8 cellular contexts compared by ENCODE assay signal in the genomic region with DNA sequence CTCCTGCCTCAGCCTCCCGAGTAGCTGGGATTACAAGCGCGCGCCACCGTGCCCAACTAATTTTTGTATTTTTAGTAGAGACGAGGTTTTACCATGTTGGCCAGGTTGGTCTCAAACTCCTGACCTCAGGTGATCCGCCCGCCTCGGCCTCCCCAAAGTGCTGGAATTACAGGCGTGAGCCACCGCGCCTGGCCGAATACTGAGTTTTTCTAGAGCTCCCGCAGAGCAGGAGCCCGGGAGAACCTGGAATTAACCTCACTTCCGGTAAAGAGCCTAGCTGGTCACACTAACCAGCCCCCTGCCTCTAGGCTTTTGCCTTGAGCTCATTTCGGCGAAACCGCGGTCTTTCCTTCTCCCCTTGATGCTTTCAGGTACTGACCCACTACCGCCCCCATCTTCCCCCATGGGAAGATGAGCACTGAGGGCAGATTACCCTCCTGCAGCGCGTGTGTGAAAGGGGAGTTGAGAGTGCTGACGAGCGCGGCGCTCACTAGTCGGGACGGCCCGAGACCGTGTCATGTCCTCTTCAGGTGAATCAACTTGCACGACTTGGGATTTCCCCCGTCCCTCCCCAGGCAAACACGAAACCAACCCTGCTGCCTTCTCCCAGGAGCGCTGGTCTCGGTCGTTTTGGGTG. TPM values are rescaled to one million over a fixed set of nuclear protein-coding genes. Genes with fewer than 3 reads are reported as not detected.
DNase-seq lines count a peak whose midpoint lies in the region; ATAC-seq and TF ChIP-seq lines count a peak whose summit lies in the region.

No MANE protein-coding gene starts in this region.

- BruUV-seq in Calu3 (replicated peaks; lab: Mats Ljungman, UMichigan) = TSS peak; percentile 11

- no peak for TF ChIP-seq CTCF in Calu3 (IDR thresholded peaks at IDR 0.05; ENCODE audit: unreplicated experiment)

- H3K4me3 Mint-ChIP-seq in Calu3 (ENCODE audit: low read depth, unreplicated experiment) = peak overlapping the region; percentile 89
- peak overlapping the region; percentile 100 for H3K4me3 Mint-ChIP-seq in activated T-helper 17 cell treated with anti-CD3 and anti-CD28 coated beads, Interleukin-2, amount 50 U/mL, for 72 hours

- no peaks in the 10 kb centered on the region for H3K9me3 Mint-ChIP-seq in Calu3 (ENCODE audit: low read depth, unreplicated experiment)
- H3K9me3 Mint-ChIP-seq in activated T-helper 17 cell treated with anti-CD3 and anti-CD28 coated beads, Interleukin-2, amount 50 U/mL, for 72 hours = no peaks in the 10 kb centered on the region

- no peaks in the 10 kb centered on the region for H3K27me3 Mint-ChIP-seq in Calu3 (ENCODE audit: unreplicated experiment)
- H3K27me3 Mint-ChIP-seq in activated T-helper 17 cell treated with anti-CD3 and anti-CD28 coated beads, Interleukin-2, amount 50 U/mL, for 72 hours = no peaks in the 10 kb centered on the region

- H3K27ac Mint-ChIP-seq in Calu3 (ENCODE audit: unreplicated experiment) = peak overlapping the region; percentile 99
- H3K27ac Mint-ChIP-seq in activated T-helper 17 cell treated with anti-CD3 and anti-CD28 coated beads, Interleukin-2, amount 50 U/mL, for 72 hours = peak overlapping the region; percentile 99

- H3K4me1 Mint-ChIP-seq in Calu3 (ENCODE audit: low read depth, unreplicated experiment) = peaks cover 40% of the 10 kb centered on the region
- peaks cover 27% of the 10 kb centered on the region for H3K4me1 Mint-ChIP-seq in activated T-helper 17 cell treated with anti-CD3 and anti-CD28 coated beads, Interleukin-2, amount 50 U/mL, for 72 hours

- peaks cover 64% of the 10 kb centered on the region for H3K36me3 Mint-ChIP-seq in Calu3 (ENCODE audit: insufficient read depth, unreplicated experiment)
- H3K36me3 Mint-ChIP-seq in activated T-helper 17 cell treated with anti-CD3 and anti-CD28 coated beads, Interleukin-2, amount 50 U/mL, for 72 hours (ENCODE audit: low read depth) = peaks cover 48% of the 10 kb centered on the region

- DNase-seq in Calu3 = peak; percentile 74
- DNase-seq in OCI-M1 (lab: John Stamatoyannopoulos, UW) = peak; percentile 89
- DNase-seq in glomerular visceral epithelial cell (ENCODE audit: extremely low spot score) = peak; percentile 79
- DNase-seq in renal cortical epithelial cell (ENCODE audit: low read depth) = peak; percentile 68
- DNase-seq in GOT3 (lab: John Stamatoyannopoulos, UW) = no peak

- CTCF ChIA-PET in Calu3 (lab: Charles Lee) = interaction anchor here (0.7 to 4.8 kb wide), 16 partner anchors 8 to 390 kb away, joined by 3 to 228 read pairs (median 6); partner anchors contain the start of genes BLTP2, FLOT2, RPL23A and TRAF4

- ATAC-seq in GM19395 (IDR thresholded peaks at IDR 0.05; ENCODE audit: unreplicated experiment) (peak; percentile 40), HG03571 (IDR thresholded peaks at IDR 0.05; ENCODE audit: unreplicated experiment) (peak; percentile 33)
- peak; percentile 69 for ATAC-seq in activated T-helper 17 cell treated with anti-CD3 and anti-CD28 coated beads, Interleukin-2, amount 50 U/mL, for 72 hours (replicated peaks)

- intact Hi-C loops in Calu3 (cut with micrococcal nuclease; ENCODE audit: unreplicated experiment) = loop anchor here (1.0 to 10.0 kb wide), 4 partner anchors 22 to 387 kb away; no protein-coding TSS in a partner anchor

RNA-seq across cellular contexts. Expression of gene NEK8, which starts 0.7 kb away (rescaled TPM):
- 10.8 and 11.4 TPM in 2 replicates for total RNA-seq in Calu3 (2022)
- total RNA-seq in activated T-helper 17 cell treated with anti-CD3 and anti-CD28 coated beads, Interleukin-2, amount 50 U/mL, for 72 hours = 1 to 10 TPM; 4.9 to 9.2 TPM
- 2.4 and 5.6 TPM in 2 replicates for total RNA-seq in renal cortical epithelial cell

RNA-seq across cellular contexts. Expression of gene TLCD1, which starts 1.8 kb away (rescaled TPM):
- total RNA-seq in Calu3 (2022) (44.9 and 49.3 TPM in 2 replicates), renal cortical epithelial cell (8.1 and 18.2 TPM in 2 replicates)
- 10 to 100 TPM in 1 of 2 donors, 1 to 10 TPM in 1; 4.8 to 13.4 TPM for total RNA-seq in activated T-helper 17 cell treated with anti-CD3 and anti-CD28 coated beads, Interleukin-2, amount 50 U/mL, for 72 hours

RNA-seq across cellular contexts. Expression of gene RPL23A, which starts 8.1 kb away (rescaled TPM):
- total RNA-seq in Calu3 (2022) (1,148 and 1,217 TPM in 2 replicates), renal cortical epithelial cell (540 and 600 TPM in 2 replicates)
- total RNA-seq in activated T-helper 17 cell treated with anti-CD3 and anti-CD28 coated beads, Interleukin-2, amount 50 U/mL, for 72 hours = 1,000 to 10,000 TPM; 2,238 to 2,546 TPM

RNA-seq across cellular contexts. Expression of gene RAB34, which starts 10.2 kb away (rescaled TPM):
- total RNA-seq in Calu3 (2022) (34.5 and 35.3 TPM in 2 replicates), renal cortical epithelial cell (131 and 208 TPM in 2 replicates)
- 10 to 100 TPM in 1 of 2 donors, 1 to 10 TPM in 1; 4.1 to 22.4 TPM for total RNA-seq in activated T-helper 17 cell treated with anti-CD3 and anti-CD28 coated beads, Interleukin-2, amount 50 U/mL, for 72 hours

RNA-seq across cellular contexts. Expression of gene TRAF4, which starts 16.0 kb away (rescaled TPM):
- 201 and 202 TPM in 2 replicates for total RNA-seq in Calu3 (2022)
- 100 to 1,000 TPM in 1 of 2 donors, 10 to 100 TPM in 1; 78.4 to 181 TPM for total RNA-seq in activated T-helper 17 cell treated with anti-CD3 and anti-CD28 coated beads, Interleukin-2, amount 50 U/mL, for 72 hours
- total RNA-seq in renal cortical epithelial cell = 63.8 and 103 TPM in 2 replicates
